ENCODE assay signal across 23 cellular contexts in the genomic region with DNA sequence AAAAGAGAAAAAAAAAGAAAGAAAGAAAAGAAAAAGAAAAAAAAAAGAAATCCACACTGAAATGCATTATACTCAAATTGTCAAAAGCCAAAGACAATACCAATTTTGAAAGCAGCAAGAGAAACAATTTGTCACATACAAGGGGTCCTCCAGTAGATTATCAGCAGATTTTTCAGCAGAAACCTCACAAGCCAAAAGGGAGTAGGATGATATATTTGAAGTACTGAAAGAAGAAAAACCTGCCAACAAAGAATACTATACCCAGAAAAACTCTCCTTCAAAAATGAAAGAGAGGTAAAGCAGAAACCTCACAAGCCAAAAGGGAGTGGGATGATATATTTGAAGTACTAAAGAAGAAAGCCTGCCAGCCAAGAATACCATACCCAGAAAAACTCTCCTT. TPM values are rescaled to one million over a fixed set of nuclear protein-coding genes. Genes with fewer than 3 reads are reported as not detected.
DNase-seq lines count a peak whose midpoint lies in the region; ATAC-seq, FAIRE-seq and TF ChIP-seq lines count a peak whose summit lies in the region.
"Had no signal": no experiment of that assay in that cellular context is flagged by ENCODE, and none has a peak within 500 bp of the region (broad histone marks: within the 10 kb centered on the region; RNA-seq: fewer than 3 reads in every experiment).

No MANE protein-coding gene starts in this region.

- H3K27me3 ChIP-seq in GM12878 (replicated peaks in 1 of 2; ENCODE audit: control insufficient read depth in 2 of 2, insufficient read depth in 2 of 2, low read length in 1 of 2) = no peaks in the 10 kb centered on the region
- H3K27me3 ChIP-seq: BLaER1 treated with 17β-estradiol and CSF1 and Interleukin-3, amounts not matched to agents 10 nM and 100 nM had no signal

- TF ChIP-seq EP300 in GM12878 (IDR thresholded peaks at IDR 0.05; ENCODE audit: borderline replicate concordance in 1 of 2, control insufficient read depth in 1 of 2, low read depth in 2 of 2, low read length in 2 of 2) = no peak

- H4K20me1 ChIP-seq in GM12878 (ENCODE audit: control insufficient read depth, insufficient read depth) = no peaks in the 10 kb centered on the region
- H4K20me1 ChIP-seq: BLaER1 treated with 17β-estradiol and CSF1 and Interleukin-3, amounts not matched to agents 10 nM and 100 nM had no signal

- no peaks in the 10 kb centered on the region for H3K36me3 ChIP-seq in GM12878 (ENCODE audit: control insufficient read depth in 2 of 2, insufficient read depth in 2 of 2, low read length in 1 of 2)

- CTCF ChIA-PET in GM12878 (lab: Yijun Ruan, JAX) = no interaction called here

- H3K9me3 ChIP-seq in GM12878 (replicated peaks; ENCODE audit: control insufficient read depth, insufficient read depth, low read length) = peaks cover 6% of the 10 kb centered on the region

- H3K9me3 Mint-ChIP-seq in glutamatergic neuron (ENCODE audit: unreplicated experiment) = peaks cover 13% of the 10 kb centered on the region

- POLR2A ChIA-PET in GM12878 (lab: Charles Lee) = no interaction called here

- no peaks in the 10 kb centered on the region for H3K79me2 ChIP-seq in GM12878 (ENCODE audit: control insufficient read depth, insufficient read depth, low read length)

- DNase-seq in DMS53 (lab: John Stamatoyannopoulos, UW) (peak; percentile 29), DMS53 treated with DMSO at 0.1 percent for 48 hours (lab: John Stamatoyannopoulos, UW; ENCODE audit: unreplicated experiment) (no peak), OCI-M1 (lab: John Stamatoyannopoulos, UW) (peak; percentile 16), GM12878 (ENCODE audit: low read depth, low spot score) (no peak), glutamatergic neuron (no peak)
- DNase-seq: AML-193; Caco-2; Calu3; CD4-positive, alpha-beta T cell; CD8-positive, alpha-beta T cell; DMS79 treated with DMSO at 0.1 percent for 48 hours; GF-D8 had no signal

- TF ChIP-seq CTCF in GM12878 (IDR thresholded peaks at IDR 0.05 in 2 of 3, conservative IDR thresholded peaks at IDR 0.05 in 1 of 3; ENCODE audit: control insufficient read depth in 2 of 3, extremely low read depth in 1 of 3, insufficient read depth in 1 of 3, low read depth in 3 of 3, low read length in 3 of 3) (no peak), glutamatergic neuron (IDR thresholded peaks at IDR 0.05; ENCODE audit: partially characterized antibody, unreplicated experiment) (no peak)

- no peak for FAIRE-seq in GM12878 (lab: Jason Lieb, UNC)
- FAIRE-seq: A549, D721Med, G401.6, GM12892, GM18507, GM19239 had no signal

- ATAC-seq in GM12878 = no peak
- ATAC-seq in GM18858 (IDR thresholded peaks at IDR 0.05; ENCODE audit: unreplicated experiment) = no peak
- ATAC-seq: A549; CD8-positive, alpha-beta T cell had no signal

- no TSS peak for BruUV-seq in GM12878 (replicated peaks; lab: Mats Ljungman, UMichigan)

- H3K4me1 Mint-ChIP-seq in glutamatergic neuron (ENCODE audit: low read depth, unreplicated experiment) = no peaks in the 10 kb centered on the region
- H3K4me1 Mint-ChIP-seq: B cell had no signal

- no peaks in the 10 kb centered on the region for H3K4me1 ChIP-seq in GM12878 (ENCODE audit: control insufficient read depth, insufficient read depth, low read length)
- H3K4me1 ChIP-seq: A549 had no signal

- H3K4me2 ChIP-seq in GM12878 (ENCODE audit: control insufficient read depth, insufficient read depth) = no peak overlapping the region
- H3K4me2 ChIP-seq: A549; BLaER1 treated with 17β-estradiol and CSF1 and Interleukin-3, amounts not matched to agents 10 nM and 100 nM had no signal

- in situ Hi-C loops in GM12878 (cut with MboI) = no loop called here

- H3K36me3 Mint-ChIP-seq in glutamatergic neuron (ENCODE audit: unreplicated experiment) = peaks cover 33% of the 10 kb centered on the region

- H3K27ac ChIP-seq in GM12878 (ENCODE audit: control insufficient read depth, insufficient read depth) = no peak overlapping the region
- H3K27ac ChIP-seq: 22Rv1; A549; BLaER1 treated with 17β-estradiol and CSF1 and Interleukin-3, amounts not matched to agents 10 nM and 100 nM; C4-2B had no signal

- intact Hi-C loops in GM12878 (cut with micrococcal nuclease; ENCODE audit: unreplicated experiment) = loop anchor here (10.0 kb wide), 2 partner anchors 146 to 246 kb away; no protein-coding TSS in a partner anchor

- SMC1A ChIA-PET in GM12878 (lab: Charles Lee; ENCODE audit: uncharacterized antibody, unreplicated experiment) = no interaction called here

- H3K27me3 Mint-ChIP-seq in glutamatergic neuron (ENCODE audit: unreplicated experiment) = no peaks in the 10 kb centered on the region
- H3K27me3 Mint-ChIP-seq: B cell; CD4-positive, alpha-beta T cell had no signal

- RAD21 ChIA-PET in GM12878 (lab: Charles Lee; ENCODE audit: unreplicated experiment) = no interaction called here

- no peak overlapping the region for H3K9ac ChIP-seq in GM12878 (ENCODE audit: control insufficient read depth, insufficient read depth, low read length)
- H3K9ac ChIP-seq: BLaER1 treated with 17β-estradiol and CSF1 and Interleukin-3, amounts not matched to agents 10 nM and 100 nM had no signal

- no peak overlapping the region for H3K27ac Mint-ChIP-seq in glutamatergic neuron (ENCODE audit: unreplicated experiment)
- H3K27ac Mint-ChIP-seq: B cell; CD4-positive, alpha-beta T cell; CD8-positive, alpha-beta T cell had no signal

- H3K4me3 Mint-ChIP-seq in glutamatergic neuron (ENCODE audit: unreplicated experiment) = no peak overlapping the region
- H3K4me3 Mint-ChIP-seq: B cell; CD4-positive, alpha-beta T cell; CD8-positive, alpha-beta T cell had no signal

- no peak for TF ChIP-seq RAD21 in GM12878 (IDR thresholded peaks at IDR 0.05; ENCODE audit: insufficient read depth, low read depth, low read length)

- no peak for TF ChIP-seq POLR2A in GM12878 (IDR thresholded peaks at IDR 0.05; ENCODE audit: low read depth, low read length)

- no peak overlapping the region for H2AFZ ChIP-seq in GM12878 (ENCODE audit: control insufficient read depth, low read depth, low read length)

- no peak overlapping the region for H3K4me3 ChIP-seq in GM12878
- H3K4me3 ChIP-seq: A549 had no signal

TF ChIP-seq in GM12878, 131 proteins besides CTCF, POLR2A, EP300 and RAD21:
- TF ChIP-seq, protein P1, sequence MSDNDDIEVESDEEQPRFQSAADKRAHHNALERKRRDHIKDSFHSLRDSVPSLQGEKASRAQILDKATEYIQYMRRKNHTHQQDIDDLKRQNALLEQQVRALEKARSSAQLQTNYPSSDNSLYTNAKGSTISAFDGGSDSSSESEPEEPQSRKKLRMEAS (IDR thresholded peaks at IDR 0.05; ENCODE audit: low read depth, low read length) = no peak
- TF ChIP-seq MEF2B (IDR thresholded peaks at IDR 0.05; ENCODE audit: partially characterized antibody, poor library complexity, severe bottlenecking) (no peak), CBX5 (IDR thresholded peaks at IDR 0.05; ENCODE audit: low read depth) (0 out of 2 replicates have a peak, but pooled peaks have one; percentile 48), SMARCA5 (IDR thresholded peaks at IDR 0.05) (no peak)

RNA-seq across cellular contexts. Expression of a gene that starts 37.1 kb away (rescaled TPM):
- 79.6 and 85.6 TPM in 2 replicates for total RNA-seq in GM12878 (2013; cell fraction: nucleolus; rRNA removed)
- total RNA-seq in GM12878 (2014; rRNA removed) = 26.9 and 28.5 TPM in 2 replicates
- total RNA-seq in GM12878 (2014; rRNA removed; fragmentation: Illumina TruSeq; extraction: Trizol) = 30.3 and 32.3 TPM in 2 replicates
- 25.3 and 26.8 TPM in 2 replicates for total RNA-seq in GM12878 (2021)
- 11.7 TPM for polyA plus RNA-seq in GM12878 (2011; ENCODE audit: low read depth)
- polyA plus RNA-seq in GM12878 (2011; rRNA removed) = 30.3 and 41.6 TPM in 2 replicates
- 16.8 and 21.9 TPM in 2 replicates for polyA plus RNA-seq in GM12878 (2011; cell fraction: cytosol; rRNA removed)
- 18.3 and 20.8 TPM in 2 replicates for polyA plus RNA-seq in GM12878 (2011; cell fraction: nucleus; rRNA removed)
- polyA plus RNA-seq in GM12878 (2012) = 15.4 and 22.1 TPM in 2 replicates
- polyA plus RNA-seq in GM12878 (2014; fragmentation: Illumina TruSeq; extraction: Trizol) = 27.6 and 35.8 TPM in 2 replicates
- polyA plus RNA-seq in GM12878 (2014; fragmentation: Nextera tagmentation; extraction: Ambion mirVana) = 1 to 10 TPM; 4.6 to 5.6 TPM
- polyA plus RNA-seq in GM12878 (2014; rRNA removed) = 14.8 and 18.2 TPM in 2 replicates
- 10 to 100 TPM; 23.4 to 25.2 TPM for polyA plus RNA-seq in GM12878 (2016; fragmentation: Nextera tagmentation; extraction: Ambion mirVana)
- polyA minus RNA-seq in GM12878 (2011; rRNA and poly(A)+ RNA removed) = 45.6 and 46.3 TPM in 2 replicates
- polyA minus RNA-seq in GM12878 (2011; cell fraction: cytosol; rRNA and poly(A)+ RNA removed) = 14.7 and 15.4 TPM in 2 replicates
- polyA minus RNA-seq in GM12878 (2011; cell fraction: nucleus; rRNA and poly(A)+ RNA removed) = 28.4 and 38.5 TPM in 2 replicates
- 35.9 TPM for total RNA-seq in glutamatergic neuron (ENCODE audit: unreplicated experiment)

Comparison
In these comparisons a context has a peak if more than half of its experiments do, and no peak if none do; other contexts are left out.
1. DNase-seq: peak in DMS53 (single experiment) and OCI-M1 (single experiment); none in DMS53 treated with DMSO at 0.1 percent for 48 hours (single experiment), GM12878 (single experiment) and glutamatergic neuron (single experiment).